8 cellular contexts compared by ENCODE assay signal in genomic region chr11:120324932-120325810, GRCh38. TPM values are rescaled to one million over a fixed set of nuclear protein-coding genes. Genes with fewer than 3 reads are reported as not detected.
DNase-seq lines count a peak whose midpoint lies in the region; ATAC-seq and TF ChIP-seq lines count a peak whose summit lies in the region.

Gene TLCD5 (plus strand): TSS chr11:120325299. CDS start chr11:120327442, 2,143 bp downstream.

- H3K27ac Mint-ChIP-seq in HFFc6 (peak within 1 kb of the TSS; percentile 98), neural progenitor cell (peak within 1 kb of the TSS; percentile 87)
- no peak within 1 kb of the TSS for H3K27ac Mint-ChIP-seq in activated naive CD4-positive, alpha-beta T cell treated with anti-CD3 and anti-CD28 coated beads for 36 hours

- H3K36me3 Mint-ChIP-seq in HFFc6 (ENCODE audit: low read depth) (peaks cover 22% of the 10 kb centered on the region), neural progenitor cell (peaks cover 4% of the 10 kb centered on the region)
- H3K36me3 Mint-ChIP-seq in activated naive CD4-positive, alpha-beta T cell treated with anti-CD3 and anti-CD28 coated beads for 36 hours (ENCODE audit: low read depth): no peaks in the 10 kb centered on the region

- H3K27me3 Mint-ChIP-seq in HFFc6 (ENCODE audit: insufficient read depth): peaks cover 6% of the 10 kb centered on the region
- H3K27me3 Mint-ChIP-seq in activated naive CD4-positive, alpha-beta T cell treated with anti-CD3 and anti-CD28 coated beads for 36 hours (ENCODE audit: low read depth): peaks cover 51% of the 10 kb centered on the region
- no peaks in the 10 kb centered on the region for H3K27me3 Mint-ChIP-seq in neural progenitor cell (ENCODE audit: insufficient read depth, low read depth)

- ATAC-seq in GM18519 (IDR thresholded peaks at IDR 0.05; ENCODE audit: low FRiP score, unreplicated experiment): no peak
- ATAC-seq in HG02840 (IDR thresholded peaks at IDR 0.05; ENCODE audit: low FRiP score, unreplicated experiment): no peak

- peaks cover 3% of the 10 kb centered on the region for H3K27me3 ChIP-seq in neural progenitor cell

- H4K20me1 ChIP-seq in neural progenitor cell (ENCODE audit: low read depth): peaks cover 21% of the 10 kb centered on the region

- TF ChIP-seq CTCF in HFFc6 (IDR thresholded peaks at IDR 0.05) (peak; percentile 44; the same call in 1 of the 2 replicates), neural progenitor cell (IDR thresholded peaks at IDR 0.05) (peak; percentile 38)

- no peaks in the 10 kb centered on the region for H3K36me3 ChIP-seq in neural progenitor cell

- H3K79me2 ChIP-seq in neural progenitor cell (ENCODE audit: low read depth): peaks cover 24% of the 10 kb centered on the region

- H3K9ac ChIP-seq in neural progenitor cell: peak within 1 kb of the TSS; percentile 52

- DNase-seq in DMS53 (lab: John Stamatoyannopoulos, UW) (peak; percentile 89), HFFc6 (peak; percentile 45), NCI-H82 (lab: John Stamatoyannopoulos, UW) (peak; percentile 89), germinal center (ENCODE audit: low spot score) (peak; percentile 31), neural progenitor cell (ENCODE audit: low spot score) (peak; percentile 94)
- DNase-seq in activated naive CD4-positive, alpha-beta T cell treated with anti-CD3 and anti-CD28 coated beads for 36 hours: peak; percentile 69

- CTCF ChIA-PET in activated naive CD4-positive, alpha-beta T cell treated with anti-CD3 and anti-CD28 coated beads for 36 hours (lab: Charles Lee): interaction anchor here (0.7 kb wide), 1 partner anchor 10 kb away, joined by 3 read pairs; no protein-coding TSS in a partner anchor

- intact Hi-C loops in activated naive CD4-positive, alpha-beta T cell treated with anti-CD3 and anti-CD28 coated beads for 36 hours (cut with micrococcal nuclease): loop anchor here (1.0 kb wide), 1 partner anchor 10 kb away; no protein-coding TSS in a partner anchor

- no peaks in the 10 kb centered on the region for H3K9me3 ChIP-seq in neural progenitor cell (ENCODE audit: low read depth)

- H3K9me3 Mint-ChIP-seq in HFFc6 (no peaks in the 10 kb centered on the region), neural progenitor cell (no peaks in the 10 kb centered on the region)
- no peaks in the 10 kb centered on the region for H3K9me3 Mint-ChIP-seq in activated naive CD4-positive, alpha-beta T cell treated with anti-CD3 and anti-CD28 coated beads for 36 hours

- H3K4me1 ChIP-seq in neural progenitor cell: peaks cover 10% of the 10 kb centered on the region

- peaks cover 23% of the 10 kb centered on the region for H3F3A ChIP-seq in neural progenitor cell (ENCODE audit: low read depth)

- peak within 1 kb of the TSS; percentile 86 for H3K4me3 ChIP-seq in neural progenitor cell

- H3K4me2 ChIP-seq in neural progenitor cell: peak within 1 kb of the TSS; percentile 92

- H2AFZ ChIP-seq in neural progenitor cell (replicated peaks): peak within 1 kb of the TSS; percentile 35

- H3K4me3 Mint-ChIP-seq in HFFc6: peak within 1 kb of the TSS; percentile 95
- H3K4me3 Mint-ChIP-seq in activated naive CD4-positive, alpha-beta T cell treated with anti-CD3 and anti-CD28 coated beads for 36 hours: peak within 1 kb of the TSS; percentile 72
- H3K4me3 Mint-ChIP-seq in neural progenitor cell: peak within 1 kb of the TSS; percentile 91

- H3K4me1 Mint-ChIP-seq in HFFc6 (ENCODE audit: low read depth) (peaks cover 50% of the 10 kb centered on the region), neural progenitor cell (peaks cover 23% of the 10 kb centered on the region)
- peaks cover 13% of the 10 kb centered on the region for H3K4me1 Mint-ChIP-seq in activated naive CD4-positive, alpha-beta T cell treated with anti-CD3 and anti-CD28 coated beads for 36 hours (ENCODE audit: low read depth)

- H3K27ac ChIP-seq in neural progenitor cell: no peak within 1 kb of the TSS

RNA-seq across cellular contexts. Expression of gene TLCD5, which starts in this region (rescaled TPM):
- 10 to 100 TPM in 1 of 6 experiments, 1 to 10 TPM in 5; 7.8 to 10.2 (median 8.6) TPM for total RNA-seq in HFFc6 (2021; fragmentation: NEBNext Ultra II Directional; extraction: Animal tissue kit (Norgen Biotek cat#: 25700))
- total RNA-seq in activated naive CD4-positive, alpha-beta T cell treated with anti-CD3 and anti-CD28 coated beads for 36 hours: 1 to 10 TPM; 1.2 to 2.2 TPM
- 25.1 and 32.2 TPM in 2 replicates for total RNA-seq in neural progenitor cell (ENCODE audit: low replicate concordance)

Comparison
In these comparisons a context has a peak if more than half of its experiments do, and no peak if none do; other contexts are left out.
1. DNase-seq: peak in every context shown above with its lines; median percentile 94 in neural progenitor cell; 89 in DMS53; 89 in NCI-H82; 69 in activated naive CD4-positive, alpha-beta T cell treated with anti-CD3 and anti-CD28 coated beads for 36 hours; 45 in HFFc6; 31 in germinal center.